20 cellular contexts compared by ENCODE assay signal in genomic region chr6:111800468-111800760, GRCh38.
DNase-seq lines count a peak whose midpoint lies in the region; ATAC-seq and TF ChIP-seq lines count a peak whose summit lies in the region.
"Had no signal": no experiment of that assay in that cellular context is flagged by ENCODE, and none has a peak within 500 bp of the region (broad histone marks: within the 10 kb centered on the region; RNA-seq: fewer than 3 reads in every experiment).

No MANE protein-coding gene starts in this region.

- peaks cover 60% of the 10 kb centered on the region for H3K4me1 ChIP-seq in CD4-positive, CD25-positive, alpha-beta regulatory T cell (ENCODE audit: control insufficient read depth, insufficient read depth, low read length, poor library complexity, severe bottlenecking)
- H3K4me1 ChIP-seq in GM23338 (ENCODE audit: insufficient read depth) (peaks cover 23% of the 10 kb centered on the region; the same call in 1 of the 2 replicates), trophoblast cell (ENCODE audit: control insufficient read depth in 1 of 2, insufficient read depth in 2 of 2, low read length in 2 of 2) (peaks cover 0 to 4% of the 10 kb centered on the region in 2 experiments)
- H3K4me1 ChIP-seq: pancreas had no signal

- no peak overlapping the region for H3K4ac ChIP-seq in trophoblast cell (ENCODE audit: low read depth, low read length)

- peak overlapping the region; percentile 53 to 92 (median 76) for H3K27ac Mint-ChIP-seq in CD4-positive, CD25-positive, alpha-beta regulatory T cell
- H3K27ac Mint-ChIP-seq in GM23338 (no peak overlapping the region), nephron (peak overlapping the region; percentile 6 to 52 (median 22))
- H3K27ac Mint-ChIP-seq in activated T-helper 1 cell treated with anti-CD3 and anti-CD28 coated beads, Interleukin-12 subunit alpha, Interleukin-12 subunit beta, Interleukin-2, Interleukin-4 antibody, amounts not matched to agents 30 ng/mL and 10 ng/mL and 1 ng/mL, durations not matched to agents 14 hours and 24 hours and 36 hours: no peak overlapping the region
- H3K27ac Mint-ChIP-seq: activated naive CD8-positive, alpha-beta T cell treated with anti-CD3 and anti-CD28 coated beads, Interleukin-2, amount 10 ng/mL, durations not matched to agents 7 days and 5 days; B cell had no signal

- H3K36me3 Mint-ChIP-seq in CD4-positive, CD25-positive, alpha-beta regulatory T cell: peaks cover 29% of the 10 kb centered on the region
- H3K36me3 Mint-ChIP-seq in GM23338 (ENCODE audit: low read depth): no peaks in the 10 kb centered on the region
- H3K36me3 Mint-ChIP-seq in nephron (ENCODE audit: low read depth): peaks cover 10% of the 10 kb centered on the region
- H3K36me3 Mint-ChIP-seq in activated T-helper 1 cell treated with anti-CD3 and anti-CD28 coated beads, Interleukin-12 subunit alpha, Interleukin-12 subunit beta, Interleukin-2, Interleukin-4 antibody, amounts not matched to agents 30 ng/mL and 10 ng/mL and 1 ng/mL, durations not matched to agents 14 hours and 24 hours and 36 hours (ENCODE audit: low read depth): peaks cover 44% of the 10 kb centered on the region

- H2AFZ ChIP-seq in GM23338 (no peak overlapping the region), trophoblast cell (ENCODE audit: insufficient read depth, low read length, poor library complexity) (no peak overlapping the region)

- no peaks in the 10 kb centered on the region for H3K79me1 ChIP-seq in trophoblast cell (ENCODE audit: low read length)

- no peak overlapping the region for H3K9ac ChIP-seq in trophoblast cell (ENCODE audit: low read length)

- no peak overlapping the region for H3K23ac ChIP-seq in trophoblast cell (ENCODE audit: low read length)

- no peaks in the 10 kb centered on the region for H3K27me3 Mint-ChIP-seq in CD4-positive, CD25-positive, alpha-beta regulatory T cell
- peaks cover 10% of the 10 kb centered on the region for H3K27me3 Mint-ChIP-seq in GM23338 (ENCODE audit: insufficient read depth, low read depth, poor library complexity)
- no peaks in the 10 kb centered on the region for H3K27me3 Mint-ChIP-seq in nephron (ENCODE audit: low read depth)
- no peaks in the 10 kb centered on the region for H3K27me3 Mint-ChIP-seq in activated T-helper 1 cell treated with anti-CD3 and anti-CD28 coated beads, Interleukin-12 subunit alpha, Interleukin-12 subunit beta, Interleukin-2, Interleukin-4 antibody, amounts not matched to agents 30 ng/mL and 10 ng/mL and 1 ng/mL, durations not matched to agents 14 hours and 24 hours and 36 hours (ENCODE audit: insufficient read depth)
- H3K27me3 Mint-ChIP-seq: activated naive CD8-positive, alpha-beta T cell treated with anti-CD3 and anti-CD28 coated beads, Interleukin-2, amount 10 ng/mL, durations not matched to agents 7 days and 5 days; B cell had no signal

- no peak overlapping the region for H2BK5ac ChIP-seq in trophoblast cell (ENCODE audit: low read depth, low read length, poor library complexity)

- no peak overlapping the region for H2BK120ac ChIP-seq in trophoblast cell (ENCODE audit: insufficient read depth, low read length, poor library complexity)

- H4K91ac ChIP-seq in trophoblast cell (ENCODE audit: low read depth, low read length): no peak overlapping the region

- no CpG with 5 or more reads among the region's 5 CpGs for WGBS in trophoblast cell (ENCODE audit: extremely low coverage, insufficient coverage, insufficient read length)

- H4K8ac ChIP-seq in trophoblast cell (ENCODE audit: low read depth, low read length): no peak overlapping the region

- no peak overlapping the region for H2AK5ac ChIP-seq in trophoblast cell (ENCODE audit: low read length)

- no peaks in the 10 kb centered on the region for H3K27me3 ChIP-seq in CD4-positive, CD25-positive, alpha-beta regulatory T cell (ENCODE audit: control insufficient read depth, insufficient read depth, low read length)
- H3K27me3 ChIP-seq in GM23338 (ENCODE audit: insufficient read depth) (no peaks in the 10 kb centered on the region), dorsolateral prefrontal cortex (no peaks in the 10 kb centered on the region), trophoblast cell (ENCODE audit: insufficient read depth, low read length) (no peaks in the 10 kb centered on the region)
- H3K27me3 ChIP-seq: pancreas, SJCRH30 had no signal

- no peaks in the 10 kb centered on the region for H3F3A ChIP-seq in GM23338 (replicated peaks; ENCODE audit: low read depth)

- H4K20me1 ChIP-seq in GM23338 (replicated peaks; ENCODE audit: insufficient read depth): peaks cover 15% of the 10 kb centered on the region; the same call in 1 of the 2 replicates

- TF ChIP-seq CTCF in GM23338 (conservative IDR thresholded peaks at IDR 0.05; ENCODE audit: low read depth in 2 of 2): no peak
- no peak for TF ChIP-seq CTCF in dorsolateral prefrontal cortex (IDR thresholded peaks at IDR 0.05 in 54 of 56, conservative IDR thresholded peaks at IDR 0.05 in 2 of 56; ENCODE audit: low read depth in 1 of 56, partially characterized antibody in 56 of 56)
- no peak for TF ChIP-seq CTCF in nephron (IDR thresholded peaks at IDR 0.05; ENCODE audit: unreplicated experiment in 3 of 3)
- TF ChIP-seq CTCF in foreskin fibroblast (IDR thresholded peaks at IDR 0.05; ENCODE audit: low read depth, low read length): no peak

- peaks cover 54 to 92% (median 77%) of the 10 kb centered on the region in 4 donors for H3K4me1 Mint-ChIP-seq in CD4-positive, CD25-positive, alpha-beta regulatory T cell
- H3K4me1 Mint-ChIP-seq in GM23338: peaks cover 36% of the 10 kb centered on the region
- peaks cover 43% of the 10 kb centered on the region for H3K4me1 Mint-ChIP-seq in nephron
- H3K4me1 Mint-ChIP-seq in activated T-helper 1 cell treated with anti-CD3 and anti-CD28 coated beads, Interleukin-12 subunit alpha, Interleukin-12 subunit beta, Interleukin-2, Interleukin-4 antibody, amounts not matched to agents 30 ng/mL and 10 ng/mL and 1 ng/mL, durations not matched to agents 14 hours and 24 hours and 36 hours (ENCODE audit: low read depth): peaks cover 76% of the 10 kb centered on the region

- peaks cover 13% of the 10 kb centered on the region for H3K36me3 ChIP-seq in CD4-positive, CD25-positive, alpha-beta regulatory T cell (ENCODE audit: control insufficient read depth, insufficient read depth, low read length)
- H3K36me3 ChIP-seq in GM23338 (ENCODE audit: insufficient read depth) (no peaks in the 10 kb centered on the region), trophoblast cell (ENCODE audit: control insufficient read depth in 1 of 2, insufficient read depth in 2 of 2, low read length in 2 of 2) (no peaks in the 10 kb centered on the region)
- H3K36me3 ChIP-seq: pancreas, SJCRH30 had no signal

- no peak overlapping the region for H3K27ac ChIP-seq in CD4-positive, CD25-positive, alpha-beta regulatory T cell (ENCODE audit: insufficient read depth, low read length, poor library complexity, severe bottlenecking)
- H3K27ac ChIP-seq in GM23338 (ENCODE audit: low read depth): no peak overlapping the region
- H3K27ac ChIP-seq in dorsolateral prefrontal cortex: peak overlapping the region in 40 of 59 donors; percentile 2 to 89 (median 53)
- H3K27ac ChIP-seq in trophoblast cell (ENCODE audit: low read depth, low read length): no peak overlapping the region
- H3K27ac ChIP-seq: pancreas, SJCRH30 had no signal

- no peaks in the 10 kb centered on the region for H3K9me3 ChIP-seq in CD4-positive, CD25-positive, alpha-beta regulatory T cell (ENCODE audit: control insufficient read depth in 2 of 2, low read length in 2 of 2)
- no peaks in the 10 kb centered on the region for H3K9me3 ChIP-seq in trophoblast cell (ENCODE audit: insufficient read depth, low read depth, low read length)
- H3K9me3 ChIP-seq: pancreas, SJCRH30 had no signal

- intact Hi-C loops in dorsolateral prefrontal cortex (cut with DNase I): loop anchor here in 1 of 2 donors (10.0 kb wide), 1 partner anchor 56 kb away; no protein-coding TSS in a partner anchor
- intact Hi-C loops in activated T-helper 1 cell treated with anti-CD3 and anti-CD28 coated beads, Interleukin-12 subunit alpha, Interleukin-12 subunit beta, Interleukin-2, Interleukin-4 antibody, amounts not matched to agents 30 ng/mL and 10 ng/mL and 1 ng/mL, durations not matched to agents 14 hours and 24 hours and 36 hours (cut with micrococcal nuclease): no loop called here

- no peak overlapping the region for H3K4me3 ChIP-seq in CD4-positive, CD25-positive, alpha-beta regulatory T cell (ENCODE audit: low read depth, low read length)
- no peak overlapping the region for H3K4me3 ChIP-seq in GM23338
- peak overlapping the region in 29 of 59 donors; percentile 1 to 46 (median 24) for H3K4me3 ChIP-seq in dorsolateral prefrontal cortex
- H3K4me3 ChIP-seq in trophoblast cell (ENCODE audit: low read depth, low read length): no peak overlapping the region
- no peak overlapping the region for H3K4me3 ChIP-seq in foreskin fibroblast (ENCODE audit: low read depth in 1 of 2, low read length in 2 of 2)
- H3K4me3 ChIP-seq: pancreas, SJCRH30, skin epidermis had no signal

- H2BK12ac ChIP-seq in trophoblast cell (ENCODE audit: low read length): no peak overlapping the region

- H3K18ac ChIP-seq in trophoblast cell (ENCODE audit: low read length): no peak overlapping the region

- H3K79me2 ChIP-seq in GM23338 (replicated peaks; ENCODE audit: insufficient read depth) (peaks cover 33% of the 10 kb centered on the region), trophoblast cell (ENCODE audit: control insufficient read depth, insufficient read depth, low read length, poor library complexity) (no peaks in the 10 kb centered on the region)

- H4K12ac ChIP-seq in trophoblast cell (ENCODE audit: low read depth, low read length): no peak overlapping the region

- H3K4me2 ChIP-seq in GM23338 (0 out of 2 replicates have a peak overlapping the region, but pooled peaks have one; percentile 35), trophoblast cell (ENCODE audit: low read length) (no peak overlapping the region)

- H3K4me3 Mint-ChIP-seq in CD4-positive, CD25-positive, alpha-beta regulatory T cell: peak overlapping the region in 1 of 4 donors; percentile 2
- H3K4me3 Mint-ChIP-seq in GM23338 (no peak overlapping the region), nephron (no peak overlapping the region)
- H3K4me3 Mint-ChIP-seq in activated T-helper 1 cell treated with anti-CD3 and anti-CD28 coated beads, Interleukin-12 subunit alpha, Interleukin-12 subunit beta, Interleukin-2, Interleukin-4 antibody, amounts not matched to agents 30 ng/mL and 10 ng/mL and 1 ng/mL, durations not matched to agents 14 hours and 24 hours and 36 hours: no peak overlapping the region
- H3K4me3 Mint-ChIP-seq: activated naive CD8-positive, alpha-beta T cell treated with anti-CD3 and anti-CD28 coated beads, Interleukin-2, amount 10 ng/mL, durations not matched to agents 7 days and 5 days; B cell; T-helper 2 cell treated with Interferon-gamma antibody and Interleukin-4, amounts not matched to agents 5 μg/mL and 100 μg/mL, for 36 hours had no signal

- no peaks in the 10 kb centered on the region for H3K9me2 ChIP-seq in GM23338 (ENCODE audit: insufficient read depth)

- DNase-seq in CD4-positive, CD25-positive, alpha-beta regulatory T cell: no peak
- DNase-seq in GM23338 (ENCODE audit: low spot score): no peak
- DNase-seq in dorsolateral prefrontal cortex: no peak
- no peak for DNase-seq in trophoblast cell
- no peak for DNase-seq in activated T-helper 1 cell treated with anti-CD3 and anti-CD28 coated beads, Interleukin-12 subunit alpha, Interleukin-12 subunit beta, Interleukin-2, Interleukin-4 antibody, amounts not matched to agents 30 ng/mL and 10 ng/mL and 1 ng/mL, durations not matched to agents 14 hours and 24 hours and 36 hours (ENCODE audit: low spot score)
- no peak for DNase-seq in foreskin fibroblast
- DNase-seq in iPS-NIHi11 (ENCODE audit: low spot score): no peak
- DNase-seq: activated naive CD8-positive, alpha-beta T cell treated with anti-CD3 and anti-CD28 coated beads, Interleukin-2, amount 10 ng/mL, durations not matched to agents 7 days and 5 days; erythroblast; left ventricle myocardium superior; NCI-H1092; NCI-H2107; NCI-H526; pancreas; SJCRH30; stimulated activated CD4-positive, alpha-beta T cell treated with anti-CD3 and anti-CD28 coated beads, Interleukin-4, amount 100 ng/mL, for 1 hour had no signal

- no peak overlapping the region for H3K14ac ChIP-seq in trophoblast cell (ENCODE audit: low read length)

- H3K9me3 Mint-ChIP-seq in CD4-positive, CD25-positive, alpha-beta regulatory T cell: no peaks in the 10 kb centered on the region
- H3K9me3 Mint-ChIP-seq in GM23338 (no peaks in the 10 kb centered on the region; the same call in 2 of the 3 replicates), nephron (no peaks in the 10 kb centered on the region)
- no peaks in the 10 kb centered on the region for H3K9me3 Mint-ChIP-seq in activated T-helper 1 cell treated with anti-CD3 and anti-CD28 coated beads, Interleukin-12 subunit alpha, Interleukin-12 subunit beta, Interleukin-2, Interleukin-4 antibody, amounts not matched to agents 30 ng/mL and 10 ng/mL and 1 ng/mL, durations not matched to agents 14 hours and 24 hours and 36 hours
- H3K9me3 Mint-ChIP-seq: activated naive CD8-positive, alpha-beta T cell treated with anti-CD3 and anti-CD28 coated beads, Interleukin-2, amount 10 ng/mL, durations not matched to agents 7 days and 5 days; T-helper 2 cell treated with Interferon-gamma antibody and Interleukin-4, amounts not matched to agents 5 μg/mL and 100 μg/mL, for 36 hours had no signal

- no peak for ATAC-seq in CD4-positive, CD25-positive, alpha-beta regulatory T cell (ENCODE audit: low read depth in 2 of 2)
- no peak for ATAC-seq in GM23338
- ATAC-seq: left ventricle myocardium superior, pancreas had no signal

Comparison
In these comparisons a context has a peak if more than half of its experiments do, and no peak if none do; other contexts are left out.
1. H3K27ac ChIP-seq: peak in dorsolateral prefrontal cortex (40 of 59); none in CD4-positive, CD25-positive, alpha-beta regulatory T cell (single experiment), GM23338 (single experiment) and trophoblast cell (single experiment).
2. H3K27ac Mint-ChIP-seq: peak in CD4-positive, CD25-positive, alpha-beta regulatory T cell (3 of 3) and nephron (3 of 3); none in GM23338 (single experiment) and activated T-helper 1 cell treated with anti-CD3 and anti-CD28 coated beads, Interleukin-12 subunit alpha, Interleukin-12 subunit beta, Interleukin-2, Interleukin-4 antibody, amounts not matched to agents 30 ng/mL and 10 ng/mL and 1 ng/mL, durations not matched to agents 14 hours and 24 hours and 36 hours (single experiment).